22 cellular contexts compared by ENCODE assay signal in genomic region chr12:67035121-67035520, GRCh38.
DNase-seq lines count a peak whose midpoint lies in the region; ATAC-seq and TF ChIP-seq lines count a peak whose summit lies in the region.
"Had no signal": no experiment of that assay in that cellular context is flagged by ENCODE, and none has a peak within 500 bp of the region (broad histone marks: within the 10 kb centered on the region; RNA-seq: fewer than 3 reads in every experiment).

No MANE protein-coding gene starts in this region.

- DNase-seq in NCI-H146 (lab: John Stamatoyannopoulos, UW) (peak; percentile 88), NCI-H748 (lab: John Stamatoyannopoulos, UW; ENCODE audit: unreplicated experiment) (peak; percentile 73), endodermal cell (no peak), trophoblast cell (no peak), right atrium auricular region (ENCODE audit: low spot score) (no peak)
- no peak for DNase-seq in activated CD4-positive, alpha-beta T cell treated with anti-CD3 and anti-CD28 coated beads for 48 hours
- DNase-seq: Caco-2; CD4-positive, alpha-beta T cell; DMS 273 treated with DMSO at 0.1 percent for 48 hours; DND-41; GOT3; NCI-H1436; NCI-H446 treated with DMSO at 0.1 percent for 48 hours; NCI-H526 treated with DMSO at 0.1 percent for 48 hours; SIG-M5; SK-N-SH; T-helper 2 cell had no signal

- H3K4me3 Mint-ChIP-seq in endodermal cell = no peak overlapping the region
- H3K4me3 Mint-ChIP-seq: CD4-positive, alpha-beta T cell had no signal

- H2BK5ac ChIP-seq in trophoblast cell (ENCODE audit: low read depth, low read length, poor library complexity) = no peak overlapping the region

- H3K4me3 ChIP-seq in endodermal cell (ENCODE audit: low read length) (peak overlapping the region; percentile 32), trophoblast cell (ENCODE audit: low read depth, low read length) (no peak overlapping the region), right atrium auricular region (no peak overlapping the region)
- H3K4me3 ChIP-seq: BLaER1, K562, MG63 had no signal

- H3K9ac ChIP-seq in endodermal cell (ENCODE audit: extremely low read depth, low read length, poor library complexity, severe bottlenecking) (no peak overlapping the region), trophoblast cell (ENCODE audit: low read length) (no peak overlapping the region)
- H3K9ac ChIP-seq: BLaER1, SK-N-SH had no signal

- peak overlapping the region; percentile 41 for H3K27ac ChIP-seq in endodermal cell (ENCODE audit: low read depth, low read length)
- no peak overlapping the region for H3K27ac ChIP-seq in trophoblast cell (ENCODE audit: low read depth, low read length)
- no peak overlapping the region for H3K27ac ChIP-seq in right atrium auricular region
- H3K27ac ChIP-seq: BLaER1 had no signal

- peak overlapping the region; percentile 89 for H2BK12ac ChIP-seq in trophoblast cell (ENCODE audit: low read length)

- no peak overlapping the region for H3K23ac ChIP-seq in trophoblast cell (ENCODE audit: low read length)

- no peaks in the 10 kb centered on the region for H3K36me3 Mint-ChIP-seq in endodermal cell (ENCODE audit: low read depth)

- no peak overlapping the region for H2AK5ac ChIP-seq in trophoblast cell (ENCODE audit: low read length)

- peaks cover 10% of the 10 kb centered on the region for H3K79me1 ChIP-seq in trophoblast cell (ENCODE audit: low read length)

- H3K9me3 ChIP-seq in endodermal cell (ENCODE audit: control insufficient read depth, low read length) (no peaks in the 10 kb centered on the region), trophoblast cell (ENCODE audit: insufficient read depth, low read depth, low read length) (no peaks in the 10 kb centered on the region), right atrium auricular region (no peaks in the 10 kb centered on the region)
- H3K9me3 ChIP-seq: Caco-2, MG63, SK-N-SH had no signal

- TF ChIP-seq CTCF in endodermal cell (conservative IDR thresholded peaks at IDR 0.05) (no peak), right atrium auricular region (IDR thresholded peaks at IDR 0.05) (no peak)

- H3K27ac Mint-ChIP-seq in endodermal cell = no peak overlapping the region
- H3K27ac Mint-ChIP-seq: CD4-positive, alpha-beta T cell had no signal

- H2AFZ ChIP-seq in trophoblast cell (ENCODE audit: insufficient read depth, low read length, poor library complexity) = no peak overlapping the region

- no peak overlapping the region for H3K18ac ChIP-seq in trophoblast cell (ENCODE audit: low read length)

- no peaks in the 10 kb centered on the region for H3K36me3 ChIP-seq in endodermal cell (ENCODE audit: control insufficient read depth, insufficient read depth, low read length)
- H3K36me3 ChIP-seq in trophoblast cell (ENCODE audit: control insufficient read depth in 1 of 2, insufficient read depth in 2 of 2, low read length in 2 of 2) = no peaks in the 10 kb centered on the region
- no peaks in the 10 kb centered on the region for H3K36me3 ChIP-seq in right atrium auricular region
- H3K36me3 ChIP-seq: BLaER1, MG63 had no signal

- peaks cover 8% of the 10 kb centered on the region for H3K4me1 ChIP-seq in endodermal cell (ENCODE audit: control insufficient read depth, insufficient read depth, low read length)
- peaks cover 2 to 13% of the 10 kb centered on the region in 2 experiments for H3K4me1 ChIP-seq in trophoblast cell (ENCODE audit: control insufficient read depth in 1 of 2, insufficient read depth in 2 of 2, low read length in 2 of 2)
- peaks cover 0 to 7% of the 10 kb centered on the region in 2 donors for H3K4me1 ChIP-seq in right atrium auricular region
- H3K4me1 ChIP-seq: BLaER1, Caco-2 had no signal

- H3K27me3 ChIP-seq in endodermal cell (ENCODE audit: control insufficient read depth, insufficient read depth, low read length, poor library complexity, severe bottlenecking) (no peaks in the 10 kb centered on the region), trophoblast cell (ENCODE audit: insufficient read depth, low read length) (no peaks in the 10 kb centered on the region), right atrium auricular region (no peaks in the 10 kb centered on the region)
- H3K27me3 ChIP-seq: BLaER1 had no signal

- H3K4me2 ChIP-seq in trophoblast cell (ENCODE audit: low read length) = no peak overlapping the region
- H3K4me2 ChIP-seq: BLaER1, SK-N-SH had no signal

- H3K27me3 Mint-ChIP-seq in endodermal cell (ENCODE audit: insufficient read depth) = peaks cover 13% of the 10 kb centered on the region
- H3K27me3 Mint-ChIP-seq: CD4-positive, alpha-beta T cell had no signal

- no peak overlapping the region for H4K12ac ChIP-seq in trophoblast cell (ENCODE audit: low read depth, low read length)

- H4K91ac ChIP-seq in trophoblast cell (ENCODE audit: low read depth, low read length) = no peak overlapping the region

- peaks cover 2% of the 10 kb centered on the region for H3K79me2 ChIP-seq in trophoblast cell (ENCODE audit: control insufficient read depth, insufficient read depth, low read length, poor library complexity)

- no peak overlapping the region for H3K14ac ChIP-seq in trophoblast cell (ENCODE audit: low read length)

- H3K9me3 Mint-ChIP-seq in endodermal cell = no peaks in the 10 kb centered on the region
- H3K9me3 Mint-ChIP-seq: CD4-positive, alpha-beta T cell had no signal

- ATAC-seq in GM21529 (IDR thresholded peaks at IDR 0.05; ENCODE audit: unreplicated experiment) = no peak
- ATAC-seq: HepG2, K562 had no signal

- 36 to 57% methylated on average over 1 to 5 of the region's 5 CpGs for WGBS in endodermal cell (ENCODE audit: insufficient coverage in 1 of 2, insufficient read length in 1 of 2), 2 experiments
- no CpG with 5 or more reads among the region's 5 CpGs for WGBS in trophoblast cell (ENCODE audit: extremely low coverage, insufficient coverage, insufficient read length)

- peaks cover 26% of the 10 kb centered on the region for H3K4me1 Mint-ChIP-seq in endodermal cell

- no peak overlapping the region for H4K8ac ChIP-seq in trophoblast cell (ENCODE audit: low read depth, low read length)

- H2BK120ac ChIP-seq in trophoblast cell (ENCODE audit: insufficient read depth, low read length, poor library complexity) = no peak overlapping the region

- peak overlapping the region; percentile 83 for H3K4ac ChIP-seq in trophoblast cell (ENCODE audit: low read depth, low read length)

Comparison
In these comparisons a context has a peak if more than half of its experiments do, and no peak if none do; other contexts are left out.
1. DNase-seq: peak in NCI-H146 (single experiment) and NCI-H748 (single experiment); none in endodermal cell (single experiment), trophoblast cell (0 of 2), activated CD4-positive, alpha-beta T cell treated with anti-CD3 and anti-CD28 coated beads for 48 hours (single experiment) and right atrium auricular region (single experiment).